22 cellular contexts compared by ENCODE assay signal in the genomic region with DNA sequence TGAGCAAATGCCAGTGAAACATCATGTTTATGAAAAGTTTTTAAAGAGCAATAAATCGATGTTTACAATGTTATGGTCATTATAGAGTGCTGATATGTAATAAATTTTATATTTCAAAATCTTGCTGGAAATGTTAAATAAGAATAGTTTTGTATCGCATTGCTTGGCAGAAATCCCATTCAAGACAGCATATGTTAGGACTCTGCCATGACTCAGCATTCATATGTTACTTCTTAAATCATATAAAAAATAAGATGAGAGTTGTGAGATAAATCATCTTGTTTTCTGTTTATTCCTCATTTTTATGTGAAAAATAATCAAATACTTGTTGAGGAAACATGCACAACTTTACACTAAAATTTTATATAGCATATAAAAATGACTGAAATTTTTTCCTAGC.
DNase-seq lines count a peak whose midpoint lies in the region; ATAC-seq, FAIRE-seq and TF ChIP-seq lines count a peak whose summit lies in the region.
"Had no signal": no experiment of that assay in that cellular context is flagged by ENCODE, and none has a peak within 500 bp of the region (broad histone marks: within the 10 kb centered on the region; RNA-seq: fewer than 3 reads in every experiment).

No MANE protein-coding gene starts in this region.

- DNase-seq in A549 (ENCODE audit: low read depth in 1 of 2, low spot score in 1 of 2) (peak in 1 of 2 experiments; percentile 24), HT1080 (ENCODE audit: low read depth) (peak; percentile 16), fibroblast of gingiva (ENCODE audit: low read depth) (peak; percentile 62), SHP77 treated with DMSO at 0.1 percent for 48 hours (lab: John Stamatoyannopoulos, UW) (no peak), NCI-H1417 treated with DMSO at 0.1 percent for 48 hours (lab: John Stamatoyannopoulos, UW) (no peak), NCI-H187 (lab: John Stamatoyannopoulos, UW) (no peak)
- DNase-seq in effector CD8-positive, alpha-beta T cell (lab: John Stamatoyannopoulos, UW): no peak
- DNase-seq: activated CD4-positive, alpha-beta T cell treated with anti-CD3 and anti-CD28 coated beads, Interleukin-2, amount 50 U/mL, for 4 hours; activated CD8-positive, alpha-beta memory T cell treated with anti-CD3 and anti-CD28 coated beads, Interleukin-2, amount 50 U/mL, for 48 hours; activated effector memory CD4-positive, alpha-beta T cell treated with anti-CD3 and anti-CD28 coated beads, Interleukin-2, amount 50 U/mL, for 16 hours; dermis blood vessel endothelial cell; mammary epithelial cell; NCI-H1048; NCI-H2029; posterior cingulate gyrus; sigmoid colon had no signal

- peak overlapping the region; percentile 14; the same call in 2 of the 3 replicates for H3K4me2 ChIP-seq in A549
- H3K4me2 ChIP-seq: neural progenitor cell had no signal

- POLR2A ChIA-PET in A549 (lab: Yijun Ruan, JAX): no interaction called here

- no peaks in the 10 kb centered on the region for H3K4me1 ChIP-seq in A549
- H3K4me1 ChIP-seq: neural progenitor cell, sigmoid colon had no signal

- TF ChIP-seq EP300 in A549 (IDR thresholded peaks at IDR 0.05): no peak

- no peak for TF ChIP-seq POLR2A in A549 (IDR thresholded peaks at IDR 0.05; ENCODE audit: low read length)

- no peak for TF ChIP-seq RAD21 in A549 (conservative IDR thresholded peaks at IDR 0.05 in 1 of 2, IDR thresholded peaks at IDR 0.05 in 1 of 2)

- CTCF ChIA-PET in A549 (lab: Yijun Ruan, JAX): no interaction called here

- no peak overlapping the region; a peak in 1 of 6 replicates for H3K27ac ChIP-seq in A549
- H3K27ac ChIP-seq: neural progenitor cell, sigmoid colon had no signal

- no peak for FAIRE-seq in A549 (lab: Jason Lieb, UNC)
- FAIRE-seq: bronchial epithelial cell, D721Med, GM18507, urothelium cell line had no signal

- ATAC-seq in A549 (no peak), SK-N-SH treated with all-trans-retinoic acid at 6 μM for 48 hours (peak; percentile 51; the same call in 1 of the 3 replicates)

- peaks cover 3% of the 10 kb centered on the region; the same call in 1 of the 3 replicates for H3K9me3 ChIP-seq in A549
- H3K9me3 ChIP-seq: sigmoid colon had no signal

- 17% methylated on average over 2 of the region's 2 CpGs for WGBS in A549 (ENCODE audit: missing lambda C conversion rate)

- no peak overlapping the region for H3K4me3 ChIP-seq in A549
- H3K4me3 ChIP-seq: neural progenitor cell, sigmoid colon had no signal

- no peak for TF ChIP-seq CTCF in A549 (IDR thresholded peaks at IDR 0.05)

TF ChIP-seq in A549, 52 proteins besides CTCF, POLR2A, EP300 and RAD21:
- TF ChIP-seq ZNF302 (CRISPR knock-in tag; IDR thresholded peaks at IDR 0.05) (no peak), MAFK (IDR thresholded peaks at IDR 0.05; ENCODE audit: partially characterized antibody) (peak; percentile 81), ESRRA (IDR thresholded peaks at IDR 0.05; ENCODE audit: borderline replicate concordance, low read length) (no peak), PHF8 (IDR thresholded peaks at IDR 0.05; ENCODE audit: borderline replicate concordance, low read depth) (no peak), NFE2L2 (conservative IDR thresholded peaks at IDR 0.05; ENCODE audit: low read length) (peak; percentile 72), NR3C1 (IDR thresholded peaks at IDR 0.05) (no peak), GATA3 (IDR thresholded peaks at IDR 0.05; ENCODE audit: borderline replicate concordance) (no peak), CHD2 (IDR thresholded peaks at IDR 0.05; ENCODE audit: low read length, partially characterized antibody) (no peak)

TF ChIP-seq in SK-N-SH treated with all-trans-retinoic acid at 6 μM for 48 hours, 23 proteins besides CTCF, POLR2A, EP300 and RAD21:
- TF ChIP-seq BACH2 (CRISPR knock-in tag; IDR thresholded peaks at IDR 0.05; ENCODE audit: borderline replicate concordance) (no peak), POU6F1 (CRISPR knock-in tag; IDR thresholded peaks at IDR 0.05; ENCODE audit: borderline replicate concordance, low read depth) (no peak), ZFP3 (CRISPR knock-in tag; IDR thresholded peaks at IDR 0.05) (no peak), ZNF70 (CRISPR knock-in tag; IDR thresholded peaks at IDR 0.05) (no peak), ZNF8 (CRISPR knock-in tag; IDR thresholded peaks at IDR 0.05) (no peak), CSDC2 (CRISPR knock-in tag; IDR thresholded peaks at IDR 0.05) (no peak), PPARA (CRISPR knock-in tag; IDR thresholded peaks at IDR 0.05; ENCODE audit: borderline replicate concordance) (no peak)

Comparison
In these comparisons a context has a peak if more than half of its experiments do, and no peak if none do; other contexts are left out.
1. DNase-seq: peak in HT1080 (single experiment) and fibroblast of gingiva (single experiment); none in SHP77 treated with DMSO at 0.1 percent for 48 hours (single experiment), effector CD8-positive, alpha-beta T cell (single experiment), NCI-H1417 treated with DMSO at 0.1 percent for 48 hours (single experiment) and NCI-H187 (0 of 2).